In the genomic region with DNA sequence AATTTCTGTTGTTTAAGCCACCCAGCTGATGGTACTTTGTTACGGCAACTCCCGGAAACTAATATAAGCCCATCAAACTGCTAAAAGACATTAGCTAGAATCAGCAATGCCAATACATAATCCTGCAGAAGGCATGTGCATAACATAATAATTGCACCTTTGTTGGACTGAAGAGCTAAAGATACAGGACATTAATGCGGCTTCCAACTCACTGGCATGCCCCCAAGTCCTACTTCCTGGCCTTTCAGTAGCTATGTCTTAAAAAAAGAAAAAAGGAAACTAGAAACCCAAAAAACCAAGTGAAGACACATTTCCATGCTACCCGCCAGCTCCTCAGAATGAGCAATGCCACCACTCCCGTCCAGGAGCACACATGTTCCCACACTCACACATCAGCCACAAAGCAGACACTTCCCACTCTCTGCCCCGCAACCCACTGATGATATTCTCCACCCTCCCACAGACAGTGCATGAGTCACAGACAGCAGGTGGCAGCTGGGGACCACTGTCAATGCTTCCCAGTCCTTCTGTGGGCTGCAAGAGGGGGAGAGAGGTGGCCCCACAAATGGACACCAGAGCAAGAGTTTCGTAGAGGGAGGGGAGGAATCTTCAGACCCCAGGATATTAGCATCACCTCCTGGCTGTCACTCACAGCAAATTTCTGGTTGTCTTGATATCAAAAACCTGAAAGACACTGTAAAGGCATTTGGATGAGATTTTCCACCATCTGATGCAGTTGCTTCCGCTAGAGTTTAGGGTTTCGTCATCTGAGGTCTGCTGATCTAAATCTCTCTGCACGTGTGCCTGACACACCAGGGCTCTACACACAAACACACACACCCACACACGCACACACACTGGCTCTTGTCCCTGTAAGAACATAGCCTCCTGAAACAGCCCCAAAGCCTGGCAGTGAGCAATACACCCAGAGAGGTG, we compare ENCODE assay signal across 1 cellular context.
TF ChIP-seq lines count a peak whose summit lies in the region.

No MANE protein-coding gene starts in this region.

TF ChIP-seq in K562, 482 proteins besides CTCF, POLR2A, EP300 and RAD21 (continued from another document and continues in another):
- TF ChIP-seq, protein P1, sequence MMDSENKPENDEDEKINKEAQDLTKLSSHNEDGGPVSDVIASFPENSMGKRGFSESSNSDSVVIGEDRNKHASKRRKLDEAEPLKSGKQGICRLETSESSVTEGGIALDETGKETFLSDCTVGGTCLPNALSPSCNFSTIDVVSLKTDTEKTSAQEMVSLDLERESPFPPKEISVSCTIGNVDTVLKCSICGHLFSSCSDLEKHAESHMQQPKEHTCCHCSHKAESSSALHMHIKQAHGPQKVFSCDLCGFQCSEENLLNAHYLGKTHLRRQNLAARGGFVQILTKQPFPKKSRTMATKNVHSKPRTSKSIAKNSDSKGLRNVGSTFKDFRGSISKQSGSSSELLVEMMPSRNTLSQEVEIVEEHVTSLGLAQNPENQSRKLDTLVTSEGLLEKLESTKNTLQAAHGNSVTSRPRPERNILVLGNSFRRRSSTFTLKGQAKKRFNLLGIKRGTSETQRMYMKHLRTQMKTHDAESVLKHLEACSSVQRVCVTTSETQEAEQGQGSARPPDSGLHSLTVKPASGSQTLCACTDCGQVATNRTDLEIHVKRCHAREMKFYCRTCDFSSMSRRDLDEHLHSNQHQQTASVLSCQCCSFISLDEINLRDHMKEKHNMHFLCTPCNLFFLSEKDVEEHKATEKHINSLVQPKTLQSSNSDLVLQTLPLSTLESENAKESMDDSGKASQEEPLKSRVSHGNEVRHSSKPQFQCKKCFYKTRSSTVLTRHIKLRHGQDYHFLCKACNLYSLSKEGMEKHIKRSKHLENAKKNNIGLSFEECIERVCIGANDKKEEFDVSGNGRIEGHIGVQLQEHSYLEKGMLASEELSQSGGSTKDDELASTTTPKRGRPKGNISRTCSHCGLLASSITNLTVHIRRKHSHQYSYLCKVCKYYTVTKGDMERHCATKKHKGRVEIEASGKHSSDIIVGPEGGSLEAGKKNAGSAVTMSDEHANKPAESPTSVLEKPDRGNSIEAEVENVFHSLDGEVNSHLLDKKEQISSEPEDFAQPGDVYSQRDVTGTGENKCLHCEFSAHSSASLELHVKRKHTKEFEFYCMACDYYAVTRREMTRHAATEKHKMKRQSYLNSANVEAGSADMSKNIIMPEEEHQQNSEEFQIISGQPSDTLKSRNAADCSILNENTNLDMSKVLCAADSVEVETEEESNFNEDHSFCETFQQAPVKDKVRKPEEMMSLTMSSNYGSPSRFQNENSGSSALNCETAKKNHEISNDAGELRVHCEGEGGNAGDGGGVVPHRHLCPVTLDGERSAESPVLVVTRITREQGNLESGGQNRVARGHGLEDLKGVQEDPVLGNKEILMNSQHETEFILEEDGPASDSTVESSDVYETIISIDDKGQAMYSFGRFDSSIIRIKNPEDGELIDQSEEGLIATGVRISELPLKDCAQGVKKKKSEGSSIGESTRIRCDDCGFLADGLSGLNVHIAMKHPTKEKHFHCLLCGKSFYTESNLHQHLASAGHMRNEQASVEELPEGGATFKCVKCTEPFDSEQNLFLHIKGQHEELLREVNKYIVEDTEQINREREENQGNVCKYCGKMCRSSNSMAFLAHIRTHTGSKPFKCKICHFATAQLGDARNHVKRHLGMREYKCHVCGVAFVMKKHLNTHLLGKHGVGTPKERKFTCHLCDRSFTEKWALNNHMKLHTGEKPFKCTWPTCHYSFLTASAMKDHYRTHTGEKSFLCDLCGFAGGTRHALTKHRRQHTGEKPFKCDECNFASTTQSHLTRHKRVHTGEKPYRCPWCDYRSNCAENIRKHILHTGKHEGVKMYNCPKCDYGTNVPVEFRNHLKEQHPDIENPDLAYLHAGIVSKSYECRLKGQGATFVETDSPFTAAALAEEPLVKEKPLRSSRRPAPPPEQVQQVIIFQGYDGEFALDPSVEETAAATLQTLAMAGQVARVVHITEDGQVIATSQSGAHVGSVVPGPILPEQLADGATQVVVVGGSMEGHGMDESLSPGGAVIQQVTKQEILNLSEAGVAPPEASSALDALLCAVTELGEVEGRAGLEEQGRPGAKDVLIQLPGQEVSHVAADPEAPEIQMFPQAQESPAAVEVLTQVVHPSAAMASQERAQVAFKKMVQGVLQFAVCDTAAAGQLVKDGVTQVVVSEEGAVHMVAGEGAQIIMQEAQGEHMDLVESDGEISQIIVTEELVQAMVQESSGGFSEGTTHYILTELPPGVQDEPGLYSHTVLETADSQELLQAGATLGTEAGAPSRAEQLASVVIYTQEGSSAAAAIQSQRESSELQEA (IDR thresholded peaks at IDR 0.05; ENCODE audit: low read depth) = no peak
- TF ChIP-seq HEY1 (CRISPR knock-in tag; IDR thresholded peaks at IDR 0.05; ENCODE audit: borderline replicate concordance) (no peak), TARDBP (IDR thresholded peaks at IDR 0.05) (0 out of 2 replicates have a peak, but pooled peaks have one; percentile 27), PHF8 (IDR thresholded peaks at IDR 0.05; ENCODE audit: borderline replicate concordance, low read length) (no peak), ZNF717 (CRISPR knock-in tag; IDR thresholded peaks at IDR 0.05) (no peak), ZNF23 (CRISPR knock-in tag; IDR thresholded peaks at IDR 0.05) (no peak), KHSRP (IDR thresholded peaks at IDR 0.05) (no peak), ZNF3 (CRISPR knock-in tag; IDR thresholded peaks at IDR 0.05) (no peak), PPARD (CRISPR knock-in tag; IDR thresholded peaks at IDR 0.05) (no peak), FIP1L1 (IDR thresholded peaks at IDR 0.05; ENCODE audit: low read depth, low read length, poor library complexity, severe bottlenecking) (no peak), CBFA2T2 (conservative IDR thresholded peaks at IDR 0.05) (no peak), RBM14 (IDR thresholded peaks at IDR 0.05; ENCODE audit: borderline replicate concordance, insufficient read depth, low read depth, low read length) (no peak), TEAD2 (tag; IDR thresholded peaks at IDR 0.05) (no peak), ZZZ3 (IDR thresholded peaks at IDR 0.05) (no peak), MTA1 (IDR thresholded peaks at IDR 0.05; ENCODE audit: borderline replicate concordance) (peak; percentile 50; the same call in 1 of the 2 replicates), GATA2 (CRISPR knock-in tag; IDR thresholded peaks at IDR 0.05) (peak; percentile 35; the same call in 1 of the 2 replicates), POLR2G (IDR thresholded peaks at IDR 0.05; ENCODE audit: low read depth, low read length) (no peak), HNRNPH1 (optimal IDR thresholded peaks at IDR 0.05; ENCODE audit: low read depth, low read length) (no peak), ZNF695 (CRISPR knock-in tag; IDR thresholded peaks at IDR 0.05) (no peak), ZNF57 (CRISPR knock-in tag; IDR thresholded peaks at IDR 0.05) (no peak), PURB (CRISPR knock-in tag; IDR thresholded peaks at IDR 0.05; ENCODE audit: low read depth) (no peak), PHF20 (IDR thresholded peaks at IDR 0.05; ENCODE audit: partially characterized antibody) (no peak)
- TF ChIP-seq, protein P2, sequence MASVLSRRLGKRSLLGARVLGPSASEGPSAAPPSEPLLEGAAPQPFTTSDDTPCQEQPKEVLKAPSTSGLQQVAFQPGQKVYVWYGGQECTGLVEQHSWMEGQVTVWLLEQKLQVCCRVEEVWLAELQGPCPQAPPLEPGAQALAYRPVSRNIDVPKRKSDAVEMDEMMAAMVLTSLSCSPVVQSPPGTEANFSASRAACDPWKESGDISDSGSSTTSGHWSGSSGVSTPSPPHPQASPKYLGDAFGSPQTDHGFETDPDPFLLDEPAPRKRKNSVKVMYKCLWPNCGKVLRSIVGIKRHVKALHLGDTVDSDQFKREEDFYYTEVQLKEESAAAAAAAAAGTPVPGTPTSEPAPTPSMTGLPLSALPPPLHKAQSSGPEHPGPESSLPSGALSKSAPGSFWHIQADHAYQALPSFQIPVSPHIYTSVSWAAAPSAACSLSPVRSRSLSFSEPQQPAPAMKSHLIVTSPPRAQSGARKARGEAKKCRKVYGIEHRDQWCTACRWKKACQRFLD (CRISPR knock-in tag; IDR thresholded peaks at IDR 0.05) = no peak
- TF ChIP-seq, protein P3, sequence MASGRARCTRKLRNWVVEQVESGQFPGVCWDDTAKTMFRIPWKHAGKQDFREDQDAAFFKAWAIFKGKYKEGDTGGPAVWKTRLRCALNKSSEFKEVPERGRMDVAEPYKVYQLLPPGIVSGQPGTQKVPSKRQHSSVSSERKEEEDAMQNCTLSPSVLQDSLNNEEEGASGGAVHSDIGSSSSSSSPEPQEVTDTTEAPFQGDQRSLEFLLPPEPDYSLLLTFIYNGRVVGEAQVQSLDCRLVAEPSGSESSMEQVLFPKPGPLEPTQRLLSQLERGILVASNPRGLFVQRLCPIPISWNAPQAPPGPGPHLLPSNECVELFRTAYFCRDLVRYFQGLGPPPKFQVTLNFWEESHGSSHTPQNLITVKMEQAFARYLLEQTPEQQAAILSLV (tag; IDR thresholded peaks at IDR 0.05) = no peak
- TF ChIP-seq, protein P4, sequence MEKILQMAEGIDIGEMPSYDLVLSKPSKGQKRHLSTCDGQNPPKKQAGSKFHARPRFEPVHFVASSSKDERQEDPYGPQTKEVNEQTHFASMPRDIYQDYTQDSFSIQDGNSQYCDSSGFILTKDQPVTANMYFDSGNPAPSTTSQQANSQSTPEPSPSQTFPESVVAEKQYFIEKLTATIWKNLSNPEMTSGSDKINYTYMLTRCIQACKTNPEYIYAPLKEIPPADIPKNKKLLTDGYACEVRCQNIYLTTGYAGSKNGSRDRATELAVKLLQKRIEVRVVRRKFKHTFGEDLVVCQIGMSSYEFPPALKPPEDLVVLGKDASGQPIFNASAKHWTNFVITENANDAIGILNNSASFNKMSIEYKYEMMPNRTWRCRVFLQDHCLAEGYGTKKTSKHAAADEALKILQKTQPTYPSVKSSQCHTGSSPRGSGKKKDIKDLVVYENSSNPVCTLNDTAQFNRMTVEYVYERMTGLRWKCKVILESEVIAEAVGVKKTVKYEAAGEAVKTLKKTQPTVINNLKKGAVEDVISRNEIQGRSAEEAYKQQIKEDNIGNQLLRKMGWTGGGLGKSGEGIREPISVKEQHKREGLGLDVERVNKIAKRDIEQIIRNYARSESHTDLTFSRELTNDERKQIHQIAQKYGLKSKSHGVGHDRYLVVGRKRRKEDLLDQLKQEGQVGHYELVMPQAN (IDR thresholded peaks at IDR 0.05; ENCODE audit: borderline replicate concordance) = no peak
- TF ChIP-seq, protein P5, sequence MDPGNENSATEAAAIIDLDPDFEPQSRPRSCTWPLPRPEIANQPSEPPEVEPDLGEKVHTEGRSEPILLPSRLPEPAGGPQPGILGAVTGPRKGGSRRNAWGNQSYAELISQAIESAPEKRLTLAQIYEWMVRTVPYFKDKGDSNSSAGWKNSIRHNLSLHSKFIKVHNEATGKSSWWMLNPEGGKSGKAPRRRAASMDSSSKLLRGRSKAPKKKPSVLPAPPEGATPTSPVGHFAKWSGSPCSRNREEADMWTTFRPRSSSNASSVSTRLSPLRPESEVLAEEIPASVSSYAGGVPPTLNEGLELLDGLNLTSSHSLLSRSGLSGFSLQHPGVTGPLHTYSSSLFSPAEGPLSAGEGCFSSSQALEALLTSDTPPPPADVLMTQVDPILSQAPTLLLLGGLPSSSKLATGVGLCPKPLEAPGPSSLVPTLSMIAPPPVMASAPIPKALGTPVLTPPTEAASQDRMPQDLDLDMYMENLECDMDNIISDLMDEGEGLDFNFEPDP (CRISPR knock-in tag; IDR thresholded peaks at IDR 0.05) = no peak
- TF ChIP-seq, protein P6, sequence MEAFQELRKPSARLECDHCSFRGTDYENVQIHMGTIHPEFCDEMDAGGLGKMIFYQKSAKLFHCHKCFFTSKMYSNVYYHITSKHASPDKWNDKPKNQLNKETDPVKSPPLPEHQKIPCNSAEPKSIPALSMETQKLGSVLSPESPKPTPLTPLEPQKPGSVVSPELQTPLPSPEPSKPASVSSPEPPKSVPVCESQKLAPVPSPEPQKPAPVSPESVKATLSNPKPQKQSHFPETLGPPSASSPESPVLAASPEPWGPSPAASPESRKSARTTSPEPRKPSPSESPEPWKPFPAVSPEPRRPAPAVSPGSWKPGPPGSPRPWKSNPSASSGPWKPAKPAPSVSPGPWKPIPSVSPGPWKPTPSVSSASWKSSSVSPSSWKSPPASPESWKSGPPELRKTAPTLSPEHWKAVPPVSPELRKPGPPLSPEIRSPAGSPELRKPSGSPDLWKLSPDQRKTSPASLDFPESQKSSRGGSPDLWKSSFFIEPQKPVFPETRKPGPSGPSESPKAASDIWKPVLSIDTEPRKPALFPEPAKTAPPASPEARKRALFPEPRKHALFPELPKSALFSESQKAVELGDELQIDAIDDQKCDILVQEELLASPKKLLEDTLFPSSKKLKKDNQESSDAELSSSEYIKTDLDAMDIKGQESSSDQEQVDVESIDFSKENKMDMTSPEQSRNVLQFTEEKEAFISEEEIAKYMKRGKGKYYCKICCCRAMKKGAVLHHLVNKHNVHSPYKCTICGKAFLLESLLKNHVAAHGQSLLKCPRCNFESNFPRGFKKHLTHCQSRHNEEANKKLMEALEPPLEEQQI (IDR thresholded peaks at IDR 0.05) = no peak
- TF ChIP-seq, protein P7, sequence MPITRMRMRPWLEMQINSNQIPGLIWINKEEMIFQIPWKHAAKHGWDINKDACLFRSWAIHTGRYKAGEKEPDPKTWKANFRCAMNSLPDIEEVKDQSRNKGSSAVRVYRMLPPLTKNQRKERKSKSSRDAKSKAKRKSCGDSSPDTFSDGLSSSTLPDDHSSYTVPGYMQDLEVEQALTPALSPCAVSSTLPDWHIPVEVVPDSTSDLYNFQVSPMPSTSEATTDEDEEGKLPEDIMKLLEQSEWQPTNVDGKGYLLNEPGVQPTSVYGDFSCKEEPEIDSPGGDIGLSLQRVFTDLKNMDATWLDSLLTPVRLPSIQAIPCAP (CRISPR knock-in tag; IDR thresholded peaks at IDR 0.05; ENCODE audit: borderline replicate concordance) = no peak
